13 cellular contexts compared by ENCODE assay signal in genomic region chr7:38187794-38188472, GRCh38. TPM values are rescaled to one million over a fixed set of nuclear protein-coding genes. Genes with fewer than 3 reads are reported as not detected.
DNase-seq lines count a peak whose midpoint lies in the region; ATAC-seq and TF ChIP-seq lines count a peak whose summit lies in the region.
"Had no signal": no experiment of that assay in that cellular context is flagged by ENCODE, and none has a peak within 500 bp of the region (broad histone marks: within the 10 kb centered on the region; RNA-seq: fewer than 3 reads in every experiment).

No MANE protein-coding gene starts in this region.

- DNase-seq in glutamatergic neuron: no peak
- no peak for DNase-seq in activated CD4-positive, alpha-beta T cell treated with anti-CD3 and anti-CD28 coated beads for 4 hours
- DNase-seq in H7: no peak
- DNase-seq in dorsolateral prefrontal cortex: no peak
- no peak for DNase-seq in ACHN
- DNase-seq: activated CD4-positive, alpha-beta memory T cell treated with anti-CD3 and anti-CD28 coated beads for 36 hours; amygdala; CD4-positive, alpha-beta memory T cell; immature natural killer cell; nucleus accumbens had no signal

- H3K36me3 Mint-ChIP-seq in glutamatergic neuron (ENCODE audit: unreplicated experiment): peaks cover 5% of the 10 kb centered on the region

- intact Hi-C loops in dorsolateral prefrontal cortex (cut with DNase I): no loop called here

- H3K27me3 ChIP-seq in H7 (ENCODE audit: control insufficient read depth, insufficient read depth, low read length): no peaks in the 10 kb centered on the region
- H3K27me3 ChIP-seq in dorsolateral prefrontal cortex: peaks cover 0 to 2% (median 0%) of the 10 kb centered on the region in 45 donors

- peaks cover 1% of the 10 kb centered on the region for H3K9me3 Mint-ChIP-seq in glutamatergic neuron (ENCODE audit: unreplicated experiment)
- H3K9me3 Mint-ChIP-seq: immature natural killer cell had no signal

- ATAC-seq in GM18508 (IDR thresholded peaks at IDR 0.05; ENCODE audit: insufficient read depth, unreplicated experiment): peak; percentile 68
- peak; percentile 78 for ATAC-seq in GM21528 (IDR thresholded peaks at IDR 0.05; ENCODE audit: low FRiP score, unreplicated experiment)
- peak; percentile 96 for ATAC-seq in HG03095 (IDR thresholded peaks at IDR 0.05; ENCODE audit: unreplicated experiment)

- no peak for TF ChIP-seq CTCF in glutamatergic neuron (IDR thresholded peaks at IDR 0.05; ENCODE audit: partially characterized antibody, unreplicated experiment)
- TF ChIP-seq CTCF in dorsolateral prefrontal cortex (IDR thresholded peaks at IDR 0.05 in 54 of 56, conservative IDR thresholded peaks at IDR 0.05 in 2 of 56; ENCODE audit: low read depth in 1 of 56, partially characterized antibody in 56 of 56): no peak

- peak overlapping the region; percentile 79 for H3K27ac Mint-ChIP-seq in glutamatergic neuron (ENCODE audit: unreplicated experiment)
- H3K27ac Mint-ChIP-seq: activated CD4-positive, alpha-beta memory T cell treated with anti-CD3 and anti-CD28 coated beads for 36 hours; immature natural killer cell had no signal

- in situ Hi-C loops in ACHN (cut with HindIII; ENCODE audit: low pct_ligation_motif_present, low pct_unique_long_range_greater_than_20kb, low sequenced_read_pairs): loop anchor here (25.0 kb wide), 1 partner anchor 276 kb away; the partner anchor contains the start of genes EPDR1 and SFRP4

- no peaks in the 10 kb centered on the region for H3K36me3 ChIP-seq in H7 (replicated peaks; ENCODE audit: control insufficient read depth, insufficient read depth, low read length)

- H3K4me3 Mint-ChIP-seq in glutamatergic neuron (ENCODE audit: unreplicated experiment): peak overlapping the region; percentile 48
- H3K4me3 Mint-ChIP-seq: activated CD4-positive, alpha-beta memory T cell treated with anti-CD3 and anti-CD28 coated beads for 36 hours; CD4-positive, alpha-beta memory T cell; immature natural killer cell had no signal

- H3K4me1 Mint-ChIP-seq in glutamatergic neuron (ENCODE audit: low read depth, unreplicated experiment): peaks cover 59% of the 10 kb centered on the region

- H3K4me3 ChIP-seq in H7 (ENCODE audit: insufficient read depth, low read depth, low read length) (no peak overlapping the region), dorsolateral prefrontal cortex (no peak overlapping the region)

- H3K27me3 Mint-ChIP-seq in glutamatergic neuron (ENCODE audit: unreplicated experiment): no peaks in the 10 kb centered on the region
- H3K27me3 Mint-ChIP-seq: activated CD4-positive, alpha-beta memory T cell treated with anti-CD3 and anti-CD28 coated beads for 36 hours; CD4-positive, alpha-beta memory T cell had no signal

- H3K27ac ChIP-seq in dorsolateral prefrontal cortex: no peak overlapping the region

RNA-seq across cellular contexts. Expression of gene STARD3NL, which starts 9.9 kb away (rescaled TPM):
- total RNA-seq in glutamatergic neuron (ENCODE audit: unreplicated experiment): 158 TPM
- total RNA-seq in H7 (2014; rRNA removed; shearing (Covaris generic)): 65.0 and 66.0 TPM in 2 replicates
- total RNA-seq in dorsolateral prefrontal cortex: 10 to 100 TPM; 30.1 to 55.9 (median 39.6) TPM
